ENCODE assay signal across 8 cellular contexts in genomic region chr10:118729641-118730258, GRCh38. TPM values are rescaled to one million over a fixed set of nuclear protein-coding genes. Genes with fewer than 3 reads are reported as not detected.
DNase-seq lines count a peak whose midpoint lies in the region; ATAC-seq and TF ChIP-seq lines count a peak whose summit lies in the region.

No MANE protein-coding gene starts in this region.

- peaks cover 81% of the 10 kb centered on the region for H3K79me2 ChIP-seq in osteoblast (ENCODE audit: insufficient read depth, low read length)

- peaks cover 27% of the 10 kb centered on the region for H4K20me1 ChIP-seq in osteoblast (ENCODE audit: insufficient read depth, low read length)

- no peak overlapping the region for H2AFZ ChIP-seq in osteoblast (ENCODE audit: low read length)

- no peaks in the 10 kb centered on the region for H3K36me3 ChIP-seq in osteoblast (ENCODE audit: insufficient read depth, low read length)

- H3K4me3 ChIP-seq in osteoblast (ENCODE audit: insufficient read depth, low read length), result no peak overlapping the region

- H3K4me1 ChIP-seq in osteoblast (ENCODE audit: insufficient read depth, low read length), result peaks cover 5% of the 10 kb centered on the region

- H3K27me3 ChIP-seq in osteoblast (ENCODE audit: insufficient read depth, low read length), result no peaks in the 10 kb centered on the region

- TF ChIP-seq CTCF in osteoblast (IDR thresholded peaks at IDR 0.05; ENCODE audit: extremely low read depth, low read depth, low read length), result no peak

- no peaks in the 10 kb centered on the region for H3K9me3 ChIP-seq in osteoblast (ENCODE audit: low read depth, low read length)

- no peak overlapping the region for H3K4me2 ChIP-seq in osteoblast (ENCODE audit: insufficient read depth, low read length)

- ATAC-seq in GM18907 (IDR thresholded peaks at IDR 0.05; ENCODE audit: unreplicated experiment), result peak; percentile 89
- peak; percentile 80 for ATAC-seq in HG02852 (IDR thresholded peaks at IDR 0.05; ENCODE audit: unreplicated experiment)

- DNase-seq in SIG-M5 (lab: John Stamatoyannopoulos, UW), result peak; percentile 71
- DNase-seq in iris pigment epithelial cell (ENCODE audit: low read depth), result peak; percentile 19
- DNase-seq in NCI-H2081 treated with DMSO at 0.1 percent for 48 hours (lab: John Stamatoyannopoulos, UW), result no peak
- DNase-seq in NCI-H345 (lab: John Stamatoyannopoulos, UW), result no peak
- DNase-seq in osteoblast (ENCODE audit: insufficient read length, low spot score, missing footprints), result no peak
- no peak for DNase-seq in C1 segment of cervical spinal cord (lab: John Stamatoyannopoulos, UW)

- no peak overlapping the region for H3K27ac ChIP-seq in osteoblast (ENCODE audit: low read depth, low read length)

RNA-seq across cellular contexts. Expression of gene CACUL1, which starts 25.0 kb away (rescaled TPM):
- 32.6 and 39.2 TPM in 2 replicates for total RNA-seq in osteoblast

Comparison
In these comparisons a context has a peak if more than half of its experiments do, and no peak if none do; other contexts are left out.
1. DNase-seq: peak in SIG-M5 (single experiment) and iris pigment epithelial cell (single experiment); none in NCI-H2081 treated with DMSO at 0.1 percent for 48 hours (single experiment), NCI-H345 (single experiment), osteoblast (single experiment) and C1 segment of cervical spinal cord (0 of 14).